In the genomic region with DNA sequence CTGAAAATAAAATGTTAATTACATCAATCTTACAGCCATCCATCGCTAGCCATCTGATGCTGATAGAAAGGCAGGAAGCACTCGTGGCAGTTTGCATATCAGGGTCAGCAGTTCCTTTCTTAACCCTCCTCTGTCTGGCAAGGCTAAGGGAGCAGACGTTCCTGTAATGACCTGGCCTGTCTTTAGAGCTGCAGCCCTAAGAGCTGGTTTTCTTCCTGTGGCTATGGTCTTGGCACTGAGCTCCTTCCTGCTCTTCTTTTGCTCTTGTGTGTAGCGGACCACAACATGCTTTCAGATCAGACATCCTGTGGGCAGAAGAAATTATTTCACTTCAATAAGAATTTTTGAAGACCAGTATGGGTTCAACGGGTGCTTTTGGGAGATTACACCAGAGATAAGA, we compare ENCODE assay signal across 17 cellular contexts.
A peak's percentile ranks its signal among the peaks of the same experiment; 100 is the strongest.
DNase-seq lines count a peak whose midpoint lies in the region; ATAC-seq and TF ChIP-seq lines count a peak whose summit lies in the region.
"Had no signal": no experiment of that assay in that cellular context is flagged by ENCODE, and none has a peak within 500 bp of the region (broad histone marks: within the 10 kb centered on the region; RNA-seq: fewer than 3 reads in every experiment).

No MANE protein-coding gene starts in this region.

- no peaks in the 10 kb centered on the region for H3K9me3 Mint-ChIP-seq in naive B cell
- H3K9me3 Mint-ChIP-seq: activated CD4-positive, alpha-beta memory T cell treated with anti-CD3 and anti-CD28 coated beads for 36 hours; CD14-positive monocyte had no signal

- TF ChIP-seq CTCF in GM13976 (IDR thresholded peaks at IDR 0.05; ENCODE audit: borderline replicate concordance, control extremely low read depth, extremely low read depth, insufficient read depth, missing control alignments) = no peak

- ATAC-seq in GM21528 (IDR thresholded peaks at IDR 0.05; ENCODE audit: low FRiP score, unreplicated experiment) (peak; percentile 63), naive B cell (ENCODE audit: low read depth in 2 of 2) (peak; percentile 26 to 29), GM19455 (IDR thresholded peaks at IDR 0.05; ENCODE audit: unreplicated experiment) (no peak), HG03565 (IDR thresholded peaks at IDR 0.05; ENCODE audit: unreplicated experiment) (no peak)
- ATAC-seq: HepG2 had no signal

- H3K27me3 Mint-ChIP-seq in naive B cell = peaks cover 0 to 10% (median 9%) of the 10 kb centered on the region in 3 donors
- H3K27me3 Mint-ChIP-seq: activated CD4-positive, alpha-beta memory T cell treated with anti-CD3 and anti-CD28 coated beads for 36 hours had no signal

- peak overlapping the region in 5 of 8 donors; percentile 3 to 46 (median 35) for H3K4me3 Mint-ChIP-seq in naive B cell
- H3K4me3 Mint-ChIP-seq: activated CD4-positive, alpha-beta memory T cell treated with anti-CD3 and anti-CD28 coated beads for 36 hours; CD14-positive monocyte had no signal

- peak overlapping the region in 2 of 6 donors; percentile 3 to 12 for H3K27ac Mint-ChIP-seq in naive B cell
- H3K27ac Mint-ChIP-seq: activated CD4-positive, alpha-beta memory T cell treated with anti-CD3 and anti-CD28 coated beads for 36 hours had no signal

- no peaks in the 10 kb centered on the region for H3F3A ChIP-seq in GM23248 (ENCODE audit: insufficient read depth)

- WGBS in GM23248 (ENCODE audit: low coverage in 1 of 2, low lambda C conversion rate in 2 of 2, missing lambda C conversion rate in 2 of 2), 2 experiments = 49% methylated on average over 5 of the region's 5 CpGs

- DNase-seq in GM13976 (ENCODE audit: low spot score) (peak; percentile 23), NAMALWA (ENCODE audit: low spot score) (peak; percentile 14), naive B cell (no peak), DMS79 (lab: John Stamatoyannopoulos, UW) (no peak), GM23248 (no peak)
- DNase-seq: activated CD4-positive, alpha-beta memory T cell treated with anti-CD3 and anti-CD28 coated beads for 36 hours; activated effector memory CD4-positive, alpha-beta T cell treated with anti-CD3 and anti-CD28 coated beads, Interleukin-2, amount 50 U/mL, for 16 hours; caudate nucleus; midbrain; NCI-H187; stimulated activated CD4-positive, alpha-beta T cell treated with anti-CD3 and anti-CD28 coated beads, Interleukin-4, amount 100 ng/mL, for 1 hour; T-helper 1 cell had no signal

- H3K4me2 ChIP-seq in GM23248 (ENCODE audit: unreplicated experiment) = no peak overlapping the region

- H3K4me3 ChIP-seq in GM23248 = no peak overlapping the region

- H3K9me3 ChIP-seq in GM23248 (ENCODE audit: low read depth) = no peaks in the 10 kb centered on the region

- no peaks in the 10 kb centered on the region for H3K9me2 ChIP-seq in GM23248 (ENCODE audit: insufficient read depth)

- H4K20me1 ChIP-seq in GM23248 (ENCODE audit: insufficient read depth) = no peaks in the 10 kb centered on the region

- in situ Hi-C loops in GM13976 (cut with MboI; ENCODE audit: low sequenced_read_pairs, unreplicated experiment) = no loop called here
- in situ Hi-C loops in GM23248 (cut with MboI) = no loop called here

- H2AFZ ChIP-seq in GM23248 = no peak overlapping the region

- H3K27ac ChIP-seq in GM23248 = no peak overlapping the region

- no peaks in the 10 kb centered on the region for H3K36me3 Mint-ChIP-seq in naive B cell
- H3K36me3 Mint-ChIP-seq: activated CD4-positive, alpha-beta memory T cell treated with anti-CD3 and anti-CD28 coated beads for 36 hours; CD14-positive monocyte had no signal

- no peak overlapping the region for H3K9ac ChIP-seq in GM23248

- H3K4me1 ChIP-seq in GM23248 (ENCODE audit: insufficient read depth) = no peaks in the 10 kb centered on the region

- peaks cover 26 to 37% (median 28%) of the 10 kb centered on the region in 3 donors for H3K4me1 Mint-ChIP-seq in naive B cell

- H3K36me3 ChIP-seq in GM23248 (ENCODE audit: low read depth) = no peaks in the 10 kb centered on the region

- H3K27me3 ChIP-seq in GM23248 (replicated peaks; ENCODE audit: insufficient read depth) = peaks cover 39% of the 10 kb centered on the region

- H3K79me2 ChIP-seq in GM23248 (ENCODE audit: insufficient read depth) = no peaks in the 10 kb centered on the region

Comparison
In these comparisons a context has a peak if more than half of its experiments do, and no peak if none do; other contexts are left out.
1. DNase-seq: peak in GM13976 (single experiment) and NAMALWA (single experiment); none in naive B cell (single experiment), DMS79 (single experiment) and GM23248 (single experiment).
2. ATAC-seq: peak in GM21528 (single experiment) and naive B cell (2 of 2); none in GM19455 (single experiment) and HG03565 (single experiment).